ENCODE assay signal across 9 cellular contexts in the genomic region with DNA sequence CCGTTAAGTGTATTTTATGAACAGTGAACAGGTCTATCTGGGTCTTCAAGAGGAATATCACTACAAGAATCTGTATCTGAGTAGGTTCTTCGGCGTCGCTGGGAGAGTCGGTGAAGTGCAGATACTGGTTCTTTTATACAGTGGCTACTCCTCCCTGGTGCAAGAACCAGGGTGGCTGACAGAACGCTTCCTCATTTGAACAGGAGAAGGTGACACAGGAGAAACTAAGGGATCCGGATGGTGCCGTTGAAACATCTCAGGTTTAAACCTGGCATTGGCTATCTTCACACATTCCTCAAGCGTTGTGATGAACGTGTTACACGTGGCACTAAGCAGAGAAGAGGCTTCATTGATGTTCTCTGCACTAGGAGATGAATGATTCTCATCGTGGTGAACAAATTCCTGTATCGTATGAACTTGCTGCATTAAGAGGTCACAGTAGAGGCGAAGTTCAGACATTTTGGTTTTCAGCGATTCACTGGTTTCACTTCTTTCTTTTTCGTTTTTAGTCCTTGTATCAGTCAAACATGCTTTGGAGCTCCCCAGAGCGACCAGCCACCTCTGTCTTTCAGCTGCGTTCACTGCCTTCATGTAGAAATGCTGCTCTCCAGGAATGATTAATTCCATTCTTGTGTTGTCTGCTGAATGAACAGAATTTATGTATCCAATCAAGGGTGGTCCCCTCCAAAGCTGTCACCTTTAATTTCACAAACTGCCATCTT. TPM values are rescaled to one million over a fixed set of nuclear protein-coding genes. Genes with fewer than 3 reads are reported as not detected.
DNase-seq lines count a peak whose midpoint lies in the region; ATAC-seq, FAIRE-seq and TF ChIP-seq lines count a peak whose summit lies in the region.
"Not testable (repeated sequence)": the region's sequence is repeated elsewhere in the genome, so short reads cannot be mapped to it uniquely, and the experiment has no call there.
"Had no signal": no experiment of that assay in that cellular context is flagged by ENCODE, and none has a peak within 500 bp of the region (broad histone marks: within the 10 kb centered on the region; RNA-seq: fewer than 3 reads in every experiment).

No MANE protein-coding gene starts in this region.

- not testable (repeated sequence) for H3K36me3 ChIP-seq in keratinocyte (ENCODE audit: control insufficient read depth in 2 of 2, extremely low read depth in 1 of 2, insufficient read depth in 2 of 2, low read length in 2 of 2)

- not testable (repeated sequence) for H3K9me1 ChIP-seq in keratinocyte (ENCODE audit: control insufficient read depth, extremely low read depth, insufficient read depth, low read length)

- TF ChIP-seq POLR2A in NB4 (IDR thresholded peaks at IDR 0.05; ENCODE audit: extremely low read depth, insufficient read length): not testable (repeated sequence)

- H3K4me3 ChIP-seq in NB4 (ENCODE audit: low read depth, low read length): peak overlapping the region; percentile 37
- H3K4me3 ChIP-seq in keratinocyte (ENCODE audit: control insufficient read depth in 2 of 3, extremely low read depth in 1 of 3, insufficient read depth in 2 of 3, low read depth in 1 of 3, low read length in 3 of 3): not testable (repeated sequence)

- H3K4me3 Mint-ChIP-seq in activated CD4-positive, alpha-beta T cell treated with anti-CD3 and anti-CD28 coated beads for 36 hours: peak overlapping the region; percentile 56
- peak overlapping the region in 4 of 5 experiments; percentile 2 to 63 (median 45) for H3K4me3 Mint-ChIP-seq in brain

- not testable (repeated sequence) for H3K4me1 ChIP-seq in keratinocyte (ENCODE audit: control insufficient read depth, extremely low read depth, insufficient read depth, low read length)

- POLR2A ChIA-PET in activated CD4-positive, alpha-beta T cell treated with anti-CD3 and anti-CD28 coated beads for 36 hours (lab: Charles Lee): interaction anchor here (0.6 to 1.1 kb wide), 2 partner anchors 10 to 44 kb away, joined by 3 to 6 read pairs; no protein-coding TSS in a partner anchor

- H3K27ac Mint-ChIP-seq in activated CD4-positive, alpha-beta T cell treated with anti-CD3 and anti-CD28 coated beads for 36 hours: peak overlapping the region; percentile 61
- not testable (repeated sequence) for H3K27ac Mint-ChIP-seq in brain

- CTCF ChIA-PET in activated CD4-positive, alpha-beta T cell treated with anti-CD3 and anti-CD28 coated beads for 36 hours (lab: Charles Lee): interaction anchor here (0.6 to 1.1 kb wide), 4 partner anchors 9 to 49 kb away, joined by 3 to 6 read pairs (median 4); no protein-coding TSS in a partner anchor

- DNase-seq in Ammon's horn (ENCODE audit: low spot score): peak; percentile 20
- DNase-seq in NB4 (ENCODE audit: low read depth): peak; percentile 24
- DNase-seq in activated CD4-positive, alpha-beta T cell treated with anti-CD3 and anti-CD28 coated beads for 36 hours: peak; percentile 59
- DNase-seq in keratinocyte (ENCODE audit: low read depth, low spot score): not testable (repeated sequence)
- DNase-seq in stimulated activated CD4-positive, alpha-beta T cell treated with anti-CD3 and anti-CD28 coated beads, Interleukin-1b, Interleukin-23, amount 100 ng/mL, for 48 hours: peak; percentile 42

- H3K27ac ChIP-seq in keratinocyte (ENCODE audit: control insufficient read depth, insufficient read depth, low read length): not testable (repeated sequence)

- H3K9me3 Mint-ChIP-seq in activated CD4-positive, alpha-beta T cell treated with anti-CD3 and anti-CD28 coated beads for 36 hours (ENCODE audit: low read depth); brain: not testable (repeated sequence)

- peaks cover 24% of the 10 kb centered on the region for H3K4me1 Mint-ChIP-seq in activated CD4-positive, alpha-beta T cell treated with anti-CD3 and anti-CD28 coated beads for 36 hours
- not testable (repeated sequence) for H3K4me1 Mint-ChIP-seq in brain

- peaks cover 22% of the 10 kb centered on the region for H3K27me3 ChIP-seq in keratinocyte (ENCODE audit: control insufficient read depth, extremely low read depth, insufficient read depth, low read length)

- peak; percentile 87 for FAIRE-seq in keratinocyte (lab: Jason Lieb, UNC)

- H3K36me3 Mint-ChIP-seq in activated CD4-positive, alpha-beta T cell treated with anti-CD3 and anti-CD28 coated beads for 36 hours (ENCODE audit: low read depth); brain: not testable (repeated sequence)

- H3K9ac ChIP-seq in keratinocyte (ENCODE audit: control insufficient read depth, extremely low read depth, insufficient read depth, low read length): not testable (repeated sequence)

- intact Hi-C loops in activated CD4-positive, alpha-beta T cell treated with anti-CD3 and anti-CD28 coated beads for 36 hours (cut with DNase I, micrococcal nuclease): loop anchor here in 1 of 2 experiments (1.0 to 5.0 kb wide), 3 partner anchors 42 to 74 kb away; no protein-coding TSS in a partner anchor

- dilution Hi-C loops in keratinocyte (cut with MboI; ENCODE audit: extremely low pct_ligation_motif_present, low sequenced_read_pairs): not testable (repeated sequence)

- peak; percentile 58 for ATAC-seq in GM18868 (IDR thresholded peaks at IDR 0.05; ENCODE audit: unreplicated experiment)
- peak; percentile 46 for ATAC-seq in HG03095 (IDR thresholded peaks at IDR 0.05; ENCODE audit: unreplicated experiment)
- peak; percentile 87 for ATAC-seq in activated CD4-positive, alpha-beta T cell treated with anti-CD3 and anti-CD28 coated beads for 36 hours

- H3K27me3 Mint-ChIP-seq in activated CD4-positive, alpha-beta T cell treated with anti-CD3 and anti-CD28 coated beads for 36 hours: peaks cover 15% of the 10 kb centered on the region
- H3K27me3 Mint-ChIP-seq in brain: peaks cover 91% of the 10 kb centered on the region

- H3K4me2 ChIP-seq in keratinocyte (ENCODE audit: control insufficient read depth, extremely low read depth, insufficient read depth, low read depth, low read length): not testable (repeated sequence)

- TF ChIP-seq CTCF in NB4 (IDR thresholded peaks at IDR 0.05; ENCODE audit: low read depth, low read length); brain (conservative IDR thresholded peaks at IDR 0.05); keratinocyte (optimal IDR thresholded peaks at IDR 0.05 in 1 of 3, IDR thresholded peaks at IDR 0.05 in 1 of 3, conservative IDR thresholded peaks at IDR 0.05 in 1 of 3; ENCODE audit: extremely low read depth in 1 of 3, insufficient read depth in 2 of 3, low read length in 3 of 3): not testable (repeated sequence)

- not testable (repeated sequence) for H2AFZ ChIP-seq in keratinocyte (ENCODE audit: control insufficient read depth, low read length)

- not testable (repeated sequence) for H3K9me3 ChIP-seq in keratinocyte (ENCODE audit: control insufficient read depth, low read depth, low read length)

- H3K79me2 ChIP-seq in keratinocyte (ENCODE audit: control insufficient read depth, insufficient read depth, low read length): not testable (repeated sequence)

- H4K20me1 ChIP-seq in keratinocyte (ENCODE audit: control insufficient read depth, extremely low read depth, insufficient read depth, low read length): not testable (repeated sequence)

RNA-seq across cellular contexts. Expression of a gene that starts 54.7 kb away (rescaled TPM):
- total RNA-seq in activated CD4-positive, alpha-beta T cell treated with anti-CD3 and anti-CD28 coated beads for 36 hours: 10 to 100 TPM; 22.1 to 27.6 TPM
- polyA plus RNA-seq in brain (ENCODE audit: insufficient read depth, low read depth, low replicate concordance) (not detected), keratinocyte (not detected in 3 replicates)
- not detected for polyA plus RNA-seq in keratinocyte (2011; ENCODE audit: low read depth)
- 0.04 TPM in 1 of 2 replicates, not detected in the other for polyA plus RNA-seq in keratinocyte (2011; cell fraction: cytosol; rRNA removed)
- polyA plus RNA-seq in keratinocyte (2011; cell fraction: nucleus; rRNA removed): not detected in 2 replicates
- not detected in 2 replicates for polyA plus RNA-seq in keratinocyte (2012; ENCODE audit: low replicate concordance)
- polyA minus RNA-seq in keratinocyte: 0.19 TPM in 1 of 3 replicates, not detected in the others
- not detected for polyA minus RNA-seq in keratinocyte (2011; cell fraction: cytosol; rRNA and poly(A)+ RNA removed)
- polyA minus RNA-seq in keratinocyte (2011; cell fraction: nucleus; rRNA and poly(A)+ RNA removed): not detected in 2 replicates
- total RNA-seq: myocyte had no signal
